ENCODE assay signal across 24 cellular contexts in genomic region chr6:20931772-20932171, GRCh38.
"Had no signal": no experiment of that assay in that cellular context is flagged by ENCODE, and none has a peak within 500 bp of the region (broad histone marks: within the 10 kb centered on the region; RNA-seq: fewer than 3 reads in every experiment).

No MANE protein-coding gene starts in this region.

- H3K4me3 ChIP-seq: dorsolateral prefrontal cortex, left ventricle myocardium inferior, lower lobe of right lung, ovary, psoas muscle, sigmoid colon, stomach, testis, tibial artery had no signal

- H3K27me3 ChIP-seq: dorsolateral prefrontal cortex, ovary, sigmoid colon, stomach, testis, tibial artery had no signal

- H3K4me1 ChIP-seq: left ventricle myocardium inferior, lower lobe of right lung, psoas muscle, sigmoid colon, testis had no signal

- DNase-seq: dorsolateral prefrontal cortex; effector CD4-positive, alpha-beta T cell; hypothalamus; immature natural killer cell; islet precursor cell; kidney glomerular epithelial cell; left colon; left ventricle myocardium inferior; lower lobe of right lung; naive thymus-derived CD8-positive, alpha-beta T cell; nephron progenitor cell; occipital lobe; ovary; posterior cingulate gyrus; psoas muscle; right cardiac atrium; sigmoid colon; stimulated activated CD4-positive, alpha-beta T cell treated with anti-CD3 and anti-CD28 coated beads, Interleukin-2, amount 100 ng/mL, for 24 hours; stimulated activated CD4-positive, alpha-beta T cell treated with anti-CD3 and anti-CD28 coated beads, Interleukin-4, amount 100 ng/mL, for 24 hours; stimulated activated naive CD4-positive, alpha-beta T cell treated with Interleukin-2 at 50 U/mL for 16 hours; stomach; testis; tibial artery had no signal

- H3K9me3 ChIP-seq: left ventricle myocardium inferior, lower lobe of right lung, ovary, psoas muscle, sigmoid colon, stomach, testis, tibial artery had no signal

- H3K27ac ChIP-seq: dorsolateral prefrontal cortex, left ventricle myocardium inferior, lower lobe of right lung, ovary, psoas muscle, sigmoid colon, stomach, testis, tibial artery had no signal

- FAIRE-seq: frontal cortex had no signal

- H3K36me3 ChIP-seq: left ventricle myocardium inferior, lower lobe of right lung, ovary, sigmoid colon, stomach, tibial artery had no signal
